20 cellular contexts compared by ENCODE assay signal in the genomic region with DNA sequence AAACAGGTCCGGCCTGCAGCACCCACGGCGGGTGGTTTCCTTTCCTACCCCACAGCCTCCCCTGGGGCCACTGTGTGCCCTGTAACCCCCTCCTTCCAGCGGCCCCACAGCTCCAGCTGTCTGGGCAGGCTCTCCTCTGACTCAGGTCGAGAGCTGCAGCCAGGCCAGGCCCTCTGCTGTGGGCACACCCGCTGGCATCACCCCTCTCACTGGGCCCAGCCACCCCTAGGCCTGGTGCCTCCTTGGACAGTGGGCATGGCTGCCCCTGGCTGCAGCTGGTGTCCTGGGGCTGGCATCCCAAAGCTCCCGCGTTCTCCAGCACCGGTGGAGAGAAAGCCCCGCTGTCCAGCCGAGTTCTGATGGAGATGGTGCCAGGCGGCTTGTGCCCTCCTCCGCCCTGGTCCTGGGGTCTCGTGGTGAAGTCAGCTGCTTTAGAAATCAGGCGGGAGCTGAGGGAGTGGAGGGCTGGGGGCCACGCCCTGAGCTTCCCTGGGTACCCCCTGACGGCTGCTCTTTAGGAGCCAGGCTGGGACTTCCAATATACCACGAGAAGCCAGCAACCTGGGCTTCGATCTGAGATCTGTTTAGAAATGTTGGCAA.
DNase-seq lines count a peak whose midpoint lies in the region; ATAC-seq, FAIRE-seq and TF ChIP-seq lines count a peak whose summit lies in the region.
"Had no signal": no experiment of that assay in that cellular context is flagged by ENCODE, and none has a peak within 500 bp of the region (broad histone marks: within the 10 kb centered on the region; RNA-seq: fewer than 3 reads in every experiment).

No MANE protein-coding gene starts in this region.

- H3K18ac ChIP-seq in H1 (ENCODE audit: extremely low read depth, low read length) (no peak overlapping the region), neuronal stem cell (ENCODE audit: low read length) (peak overlapping the region; percentile 80)

- H2BK5ac ChIP-seq in H1 (ENCODE audit: low read depth, low read length) = 0 out of 2 replicates have a peak overlapping the region, but pooled peaks have one; percentile 24
- no peak overlapping the region for H2BK5ac ChIP-seq in neuronal stem cell (ENCODE audit: low read length)

- H3K27ac Mint-ChIP-seq in nephron progenitor cell = no peak overlapping the region
- no peak overlapping the region for H3K27ac Mint-ChIP-seq in activated CD8-positive, alpha-beta T cell treated with anti-CD3 and anti-CD28 coated beads, Interleukin-2, amount 10 ng/mL, durations not matched to agents 7 days and 5 days
- H3K27ac Mint-ChIP-seq: CD4-positive, CD25-positive, alpha-beta regulatory T cell had no signal

- H3K9me3 Mint-ChIP-seq in nephron progenitor cell = peaks cover 3% of the 10 kb centered on the region
- no peaks in the 10 kb centered on the region for H3K9me3 Mint-ChIP-seq in activated CD8-positive, alpha-beta T cell treated with anti-CD3 and anti-CD28 coated beads, Interleukin-2, amount 10 ng/mL, durations not matched to agents 7 days and 5 days (ENCODE audit: insufficient read depth)

- no peak overlapping the region for H2BK20ac ChIP-seq in H1 (ENCODE audit: low read length)

- H3K79me1 ChIP-seq in H1 (ENCODE audit: low read depth, low read length) (no peaks in the 10 kb centered on the region), neuronal stem cell (ENCODE audit: low read depth, low read length) (no peaks in the 10 kb centered on the region)

- H3K4me3 ChIP-seq in BE2C (ENCODE audit: low read depth, low read length) (no peak overlapping the region), H1 (ENCODE audit: extremely low read depth in 1 of 4, insufficient read depth in 2 of 4, low read depth in 3 of 4, low read length in 4 of 4) (no peak overlapping the region), neuronal stem cell (ENCODE audit: low read length in 2 of 2) (no peak overlapping the region), foreskin fibroblast (ENCODE audit: low read depth in 1 of 2, low read length in 2 of 2) (no peak overlapping the region)
- H3K4me3 ChIP-seq: GM23248 had no signal

- H4K91ac ChIP-seq in H1 (replicated peaks; ENCODE audit: insufficient read length, low read length) (no peak overlapping the region), neuronal stem cell (ENCODE audit: low read depth, low read length, poor library complexity) (no peak overlapping the region)

- ATAC-seq in HG02885 (IDR thresholded peaks at IDR 0.05; ENCODE audit: poor library complexity, unreplicated experiment) = no peak
- ATAC-seq in activated CD8-positive, alpha-beta T cell treated with anti-CD3 and anti-CD28 coated beads, Interleukin-2, amount 10 ng/mL, durations not matched to agents 7 days and 5 days = no peak
- ATAC-seq: HCT116, SK-N-SH treated with all-trans-retinoic acid at 6 μM for 48 hours had no signal

- no peak for TF ChIP-seq CTCF in BE2C (IDR thresholded peaks at IDR 0.05; ENCODE audit: low read depth, low read length)
- TF ChIP-seq CTCF in H1 (IDR thresholded peaks at IDR 0.05; ENCODE audit: control extremely low read depth in 1 of 3, insufficient read depth in 1 of 3, low read depth in 1 of 3, low read length in 3 of 3) = no peak
- no peak for TF ChIP-seq CTCF in foreskin fibroblast (IDR thresholded peaks at IDR 0.05; ENCODE audit: low read depth, low read length)
- TF ChIP-seq CTCF in nephron progenitor cell (IDR thresholded peaks at IDR 0.05) = no peak

- H2BK12ac ChIP-seq in H1 (ENCODE audit: low read depth, low read length) = no peak overlapping the region
- H2BK12ac ChIP-seq in neuronal stem cell (ENCODE audit: low read length) = peak overlapping the region; percentile 58

- no peak for TF ChIP-seq RAD21 in H1 (IDR thresholded peaks at IDR 0.05 in 1 of 2, conservative IDR thresholded peaks at IDR 0.05 in 1 of 2; ENCODE audit: low read depth in 2 of 2, low read length in 2 of 2)

- no peak overlapping the region for H3K4me3 Mint-ChIP-seq in nephron progenitor cell
- H3K4me3 Mint-ChIP-seq in activated CD8-positive, alpha-beta T cell treated with anti-CD3 and anti-CD28 coated beads, Interleukin-2, amount 10 ng/mL, durations not matched to agents 7 days and 5 days = no peak overlapping the region
- H3K4me3 Mint-ChIP-seq: CD4-positive, CD25-positive, alpha-beta regulatory T cell had no signal

- H3K9me3 ChIP-seq in BE2C (peaks cover 3% of the 10 kb centered on the region; the same call in 1 of the 2 replicates), H1 (ENCODE audit: insufficient read depth in 2 of 2, low read depth in 1 of 2, low read length in 1 of 2) (no peaks in the 10 kb centered on the region), neuronal stem cell (replicated peaks in 1 of 2; ENCODE audit: control insufficient read depth in 2 of 2, insufficient read depth in 1 of 2, low read depth in 1 of 2, low read length in 2 of 2) (no peaks in the 10 kb centered on the region)

- no peaks in the 10 kb centered on the region for H3K4me1 ChIP-seq in BE2C
- H3K4me1 ChIP-seq in H1 (replicated peaks in 1 of 4; ENCODE audit: control insufficient read depth in 3 of 4, insufficient read depth in 4 of 4, low read length in 3 of 4) = no peaks in the 10 kb centered on the region
- H3K4me1 ChIP-seq in neuronal stem cell (ENCODE audit: control insufficient read depth in 2 of 2, insufficient read depth in 1 of 2, low read depth in 1 of 2, low read length in 2 of 2) = no peaks in the 10 kb centered on the region

- TF ChIP-seq POLR2A in H1 (IDR thresholded peaks at IDR 0.05; ENCODE audit: control extremely low read depth in 1 of 2, low read depth in 2 of 2, low read length in 2 of 2) = no peak

- H3K14ac ChIP-seq in H1 (ENCODE audit: insufficient read length) (no peak overlapping the region), neuronal stem cell (ENCODE audit: low read length) (peak overlapping the region; percentile 71)

- H3K27ac ChIP-seq in H1 (ENCODE audit: low read depth, low read length) (no peak overlapping the region), neuronal stem cell (replicated peaks; ENCODE audit: low read length) (no peak overlapping the region)
- H3K27ac ChIP-seq: GM23248 had no signal

- POLR2A ChIA-PET in H1 (lab: Charles Lee; ENCODE audit: partially characterized antibody) = no interaction called here
- POLR2A ChIA-PET in activated CD8-positive, alpha-beta T cell treated with anti-CD3 and anti-CD28 coated beads, Interleukin-2, amount 10 ng/mL, durations not matched to agents 7 days and 5 days (lab: Charles Lee) = no interaction called here

- FAIRE-seq in H1 (lab: Jason Lieb, UNC) = no peak
- FAIRE-seq: GM12891, GM18507 had no signal

- peaks cover 21% of the 10 kb centered on the region for H3K27me3 Mint-ChIP-seq in nephron progenitor cell (ENCODE audit: low read depth, poor library complexity)
- peaks cover 14% of the 10 kb centered on the region for H3K27me3 Mint-ChIP-seq in activated CD8-positive, alpha-beta T cell treated with anti-CD3 and anti-CD28 coated beads, Interleukin-2, amount 10 ng/mL, durations not matched to agents 7 days and 5 days (ENCODE audit: low read depth)

- H3K4me1 Mint-ChIP-seq in nephron progenitor cell = peaks cover 12% of the 10 kb centered on the region
- no peaks in the 10 kb centered on the region for H3K4me1 Mint-ChIP-seq in activated CD8-positive, alpha-beta T cell treated with anti-CD3 and anti-CD28 coated beads, Interleukin-2, amount 10 ng/mL, durations not matched to agents 7 days and 5 days (ENCODE audit: low read depth)

- H3K4me2 ChIP-seq in H1 (ENCODE audit: insufficient read depth in 1 of 2, low read depth in 2 of 2, low read length in 2 of 2) = no peak overlapping the region
- no peak overlapping the region for H3K4me2 ChIP-seq in neuronal stem cell (ENCODE audit: insufficient read depth, low read length, poor library complexity, severe bottlenecking)

- DNase-seq in BE2C (peak; percentile 7), D341Med (ENCODE audit: low spot score) (peak; percentile 22), H1 (ENCODE audit: low read depth in 1 of 2, low spot score in 2 of 2) (no peak), neuronal stem cell (ENCODE audit: low spot score) (no peak), foreskin fibroblast (no peak), nephron progenitor cell (no peak)
- no peak for DNase-seq in activated CD8-positive, alpha-beta T cell treated with anti-CD3 and anti-CD28 coated beads, Interleukin-2, amount 10 ng/mL, durations not matched to agents 7 days and 5 days
- DNase-seq: CD4-positive, CD25-positive, alpha-beta regulatory T cell; COR-L47; GM23248; NCI-H187; NCI-H2227 treated with DMSO at 0.1 percent for 48 hours; NCI-H82; OCI-M1; SHP77 treated with DMSO at 0.1 percent for 48 hours had no signal

- H3K27me3 ChIP-seq in BE2C (no peaks in the 10 kb centered on the region), H1 (replicated peaks in 1 of 4; ENCODE audit: control insufficient read depth in 3 of 4, extremely low read depth in 1 of 4, insufficient read depth in 3 of 4, low read length in 3 of 4) (no peaks in the 10 kb centered on the region), neuronal stem cell (ENCODE audit: control insufficient read depth in 3 of 3, insufficient read depth in 3 of 3, low read depth in 1 of 3, low read length in 3 of 3) (peaks cover 0 to 7% (median 0%) of the 10 kb centered on the region in 3 experiments)

- no peak overlapping the region; the same call in 1 of the 2 replicates for H4K8ac ChIP-seq in H1 (ENCODE audit: extremely low read depth, insufficient read depth, low read length)
- no peak overlapping the region for H4K8ac ChIP-seq in neuronal stem cell (ENCODE audit: low read depth, low read length)

- H3K56ac ChIP-seq in H1 (replicated peaks; ENCODE audit: insufficient read length, low read depth, low read length) = no peak overlapping the region

- H3K4ac ChIP-seq in H1 (replicated peaks; ENCODE audit: insufficient read length, low read depth, low read length) (no peak overlapping the region), neuronal stem cell (ENCODE audit: low read length) (peak overlapping the region; percentile 11)

- no peaks in the 10 kb centered on the region for H4K20me1 ChIP-seq in H1 (replicated peaks in 1 of 2; ENCODE audit: control insufficient read depth in 1 of 2, insufficient read depth in 2 of 2, low read length in 2 of 2)

- H2AFZ ChIP-seq in H1 (ENCODE audit: low read length) = no peak overlapping the region
- no peak overlapping the region for H2AFZ ChIP-seq in neuronal stem cell (ENCODE audit: low read length)
- H2AFZ ChIP-seq: GM23248 had no signal

- H2BK120ac ChIP-seq in H1 (replicated peaks; ENCODE audit: low read depth, low read length) = no peak overlapping the region
- H2BK120ac ChIP-seq in neuronal stem cell (ENCODE audit: low read depth, low read length) = no peak overlapping the region

- no peaks in the 10 kb centered on the region for H3K36me3 Mint-ChIP-seq in nephron progenitor cell (ENCODE audit: low read depth)
- H3K36me3 Mint-ChIP-seq in activated CD8-positive, alpha-beta T cell treated with anti-CD3 and anti-CD28 coated beads, Interleukin-2, amount 10 ng/mL, durations not matched to agents 7 days and 5 days (ENCODE audit: low read depth) = peaks cover 3% of the 10 kb centered on the region
- H3K36me3 Mint-ChIP-seq: CD4-positive, CD25-positive, alpha-beta regulatory T cell had no signal

- H3K36me3 ChIP-seq in BE2C (no peaks in the 10 kb centered on the region), H1 (ENCODE audit: control insufficient read depth in 2 of 4, insufficient read depth in 4 of 4, low read length in 3 of 4) (no peaks in the 10 kb centered on the region), neuronal stem cell (replicated peaks in 1 of 2; ENCODE audit: control insufficient read depth in 2 of 2, insufficient read depth in 2 of 2, low read length in 2 of 2) (no peaks in the 10 kb centered on the region)

- no peaks in the 10 kb centered on the region; the same call in 1 of the 2 replicates for H3K23me2 ChIP-seq in H1 (ENCODE audit: low read depth, low read length)

- no peak for TF ChIP-seq EP300 in H1 (IDR thresholded peaks at IDR 0.05; ENCODE audit: borderline replicate concordance in 1 of 2, low read depth in 2 of 2, low read length in 2 of 2)

- H3K9ac ChIP-seq in H1 (replicated peaks in 1 of 4; ENCODE audit: extremely low read depth in 1 of 4, low read depth in 3 of 4, low read length in 3 of 4) (no peak overlapping the region), neuronal stem cell (ENCODE audit: low read depth, low read length, poor library complexity) (peak overlapping the region; percentile 21)
- H3K9ac ChIP-seq: GM23248 had no signal

- H2AK5ac ChIP-seq in H1 (ENCODE audit: low read depth, low read length) (no peak overlapping the region), neuronal stem cell (ENCODE audit: low read depth, low read length) (peak overlapping the region; percentile 81)

- H3K79me2 ChIP-seq in H1 (ENCODE audit: control insufficient read depth in 1 of 2, insufficient read depth in 2 of 2, low read length in 2 of 2) = no peaks in the 10 kb centered on the region

- WGBS in H1 (ENCODE audit: extremely low coverage in 1 of 2, insufficient coverage in 1 of 2, insufficient read length in 1 of 2, insufficient replicate concordance in 2 of 2, low coverage in 1 of 2, low lambda C conversion rate in 2 of 2, missing lambda C conversion rate in 1 of 2), 2 experiments = 90% methylated on average over 17 of the region's 19 CpGs; no CpG with 5 or more reads in 1 of the 2 experiments
- no CpG with 5 or more reads among the region's 19 CpGs for WGBS in neuronal stem cell (ENCODE audit: extremely low coverage in 2 of 2, insufficient read length in 2 of 2, insufficient replicate concordance in 1 of 2), 2 donors

- no peak overlapping the region for H2BK15ac ChIP-seq in H1 (ENCODE audit: low read length)
- H2BK15ac ChIP-seq in neuronal stem cell (ENCODE audit: low read length) = peak overlapping the region; percentile 81

- CTCF ChIA-PET in H1 (lab: Charles Lee; ENCODE audit: partially characterized antibody) = interaction anchor here (0.9 to 1.2 kb wide), 2 partner anchors 11 to 76 kb away, joined by 3 to 4 read pairs; no protein-coding TSS in a partner anchor
- CTCF ChIA-PET in activated CD8-positive, alpha-beta T cell treated with anti-CD3 and anti-CD28 coated beads, Interleukin-2, amount 10 ng/mL, durations not matched to agents 7 days and 5 days (lab: Charles Lee) = no interaction called here

- H4K5ac ChIP-seq in H1 (ENCODE audit: insufficient read length, low read depth, low read length) = no peak overlapping the region

- H3K23ac ChIP-seq in H1 (ENCODE audit: insufficient read length) = no peak overlapping the region
- no peak overlapping the region for H3K23ac ChIP-seq in neuronal stem cell (ENCODE audit: low read depth, low read length, poor library complexity)

Comparison
In these comparisons a context has a peak if more than half of its experiments do, and no peak if none do; other contexts are left out.
1. DNase-seq: peak in BE2C (single experiment) and D341Med (single experiment); none in H1 (0 of 2), neuronal stem cell (single experiment), foreskin fibroblast (0 of 2), nephron progenitor cell (single experiment) and activated CD8-positive, alpha-beta T cell treated with anti-CD3 and anti-CD28 coated beads, Interleukin-2, amount 10 ng/mL, durations not matched to agents 7 days and 5 days (single experiment).